In genomic region chr3:59451041-59451763, GRCh38 we compare ENCODE assay signal across 8 cellular contexts.
A peak's percentile ranks its signal among the peaks of the same experiment; 100 is the strongest.
DNase-seq lines count a peak whose midpoint lies in the region; ATAC-seq and TF ChIP-seq lines count a peak whose summit lies in the region.

No MANE protein-coding gene starts in this region.

- TF ChIP-seq CTCF in ascending aorta (IDR thresholded peaks at IDR 0.05) (no peak), vagina (IDR thresholded peaks at IDR 0.05) (no peak)

- no peaks in the 10 kb centered on the region for H3K4me1 ChIP-seq in ascending aorta
- H3K4me1 ChIP-seq in vagina: no peaks in the 10 kb centered on the region

- peak; percentile 96 for ATAC-seq in GM18502 (IDR thresholded peaks at IDR 0.05; ENCODE audit: poor library complexity, unreplicated experiment)
- ATAC-seq in HG02571 (IDR thresholded peaks at IDR 0.05; ENCODE audit: unreplicated experiment): peak; percentile 94
- ATAC-seq in natural killer cell treated with Interleukin-12 subunit alpha and Interleukin-12 subunit beta and Interleukin-15 and Interleukin-18, amount 100 ng/mL, for 72 hours: peak; percentile 94 to 97

- H3K27ac Mint-ChIP-seq in activated T-helper 1 cell treated with anti-CD3 and anti-CD28 coated beads, Interleukin-12 subunit alpha, Interleukin-12 subunit beta, Interleukin-2, Interleukin-4 antibody, amounts not matched to agents 30 ng/mL and 10 ng/mL and 1 ng/mL, durations not matched to agents 14 hours and 24 hours and 36 hours: peak overlapping the region; percentile 97
- H3K27ac Mint-ChIP-seq in natural killer cell treated with Interleukin-12 subunit alpha and Interleukin-12 subunit beta and Interleukin-15 and Interleukin-18, amount 100 ng/mL, for 72 hours: peak overlapping the region; percentile 86

- DNase-seq in NCI-H2107 (lab: John Stamatoyannopoulos, UW) (peak; percentile 50), ascending aorta (ENCODE audit: low spot score in 2 of 2) (no peak), vagina (ENCODE audit: extremely low spot score in 2 of 2) (no peak), AG08396 (ENCODE audit: low spot score) (no peak)
- DNase-seq in activated T-helper 1 cell treated with anti-CD3 and anti-CD28 coated beads, Interleukin-12 subunit alpha, Interleukin-12 subunit beta, Interleukin-2, Interleukin-4 antibody, amounts not matched to agents 30 ng/mL and 10 ng/mL and 1 ng/mL, durations not matched to agents 14 hours and 24 hours and 36 hours (ENCODE audit: low spot score): peak; percentile 74
- peak; percentile 75 for DNase-seq in natural killer cell treated with Interleukin-12 subunit alpha and Interleukin-12 subunit beta and Interleukin-15 and Interleukin-18, amount 100 ng/mL, for 72 hours (ENCODE audit: low spot score)

- H3K36me3 ChIP-seq in ascending aorta: no peaks in the 10 kb centered on the region
- no peaks in the 10 kb centered on the region for H3K36me3 ChIP-seq in vagina

- TF ChIP-seq POLR2A in vagina (IDR thresholded peaks at IDR 0.05): no peak

- H3K27ac ChIP-seq in ascending aorta (no peak overlapping the region), vagina (no peak overlapping the region)

- H3K4me3 ChIP-seq in ascending aorta: no peak overlapping the region
- no peak overlapping the region for H3K4me3 ChIP-seq in vagina

- H3K27me3 Mint-ChIP-seq in activated T-helper 1 cell treated with anti-CD3 and anti-CD28 coated beads, Interleukin-12 subunit alpha, Interleukin-12 subunit beta, Interleukin-2, Interleukin-4 antibody, amounts not matched to agents 30 ng/mL and 10 ng/mL and 1 ng/mL, durations not matched to agents 14 hours and 24 hours and 36 hours (ENCODE audit: insufficient read depth): no peaks in the 10 kb centered on the region
- peaks cover 0 to 3% of the 10 kb centered on the region in 2 donors for H3K27me3 Mint-ChIP-seq in natural killer cell treated with Interleukin-12 subunit alpha and Interleukin-12 subunit beta and Interleukin-15 and Interleukin-18, amount 100 ng/mL, for 72 hours

- intact Hi-C loops in activated T-helper 1 cell treated with anti-CD3 and anti-CD28 coated beads, Interleukin-12 subunit alpha, Interleukin-12 subunit beta, Interleukin-2, Interleukin-4 antibody, amounts not matched to agents 30 ng/mL and 10 ng/mL and 1 ng/mL, durations not matched to agents 14 hours and 24 hours and 36 hours (cut with micrococcal nuclease): loop anchor here (1.0 to 10.0 kb wide), 20 partner anchors 19 to 634 kb away; no protein-coding TSS in a partner anchor
- intact Hi-C loops in ascending aorta (cut with DNase I): no loop called here
- intact Hi-C loops in vagina (cut with DNase I): no loop called here

- peak overlapping the region; percentile 65 for H3K4me3 Mint-ChIP-seq in activated T-helper 1 cell treated with anti-CD3 and anti-CD28 coated beads, Interleukin-12 subunit alpha, Interleukin-12 subunit beta, Interleukin-2, Interleukin-4 antibody, amounts not matched to agents 30 ng/mL and 10 ng/mL and 1 ng/mL, durations not matched to agents 14 hours and 24 hours and 36 hours
- peak overlapping the region; percentile 79 for H3K4me3 Mint-ChIP-seq in natural killer cell treated with Interleukin-12 subunit alpha and Interleukin-12 subunit beta and Interleukin-15 and Interleukin-18, amount 100 ng/mL, for 72 hours

- H3K4me1 Mint-ChIP-seq in activated T-helper 1 cell treated with anti-CD3 and anti-CD28 coated beads, Interleukin-12 subunit alpha, Interleukin-12 subunit beta, Interleukin-2, Interleukin-4 antibody, amounts not matched to agents 30 ng/mL and 10 ng/mL and 1 ng/mL, durations not matched to agents 14 hours and 24 hours and 36 hours (ENCODE audit: low read depth): peaks cover 81% of the 10 kb centered on the region
- peaks cover 52 to 64% of the 10 kb centered on the region in 2 donors for H3K4me1 Mint-ChIP-seq in natural killer cell treated with Interleukin-12 subunit alpha and Interleukin-12 subunit beta and Interleukin-15 and Interleukin-18, amount 100 ng/mL, for 72 hours (ENCODE audit: low read depth in 2 of 2)

- H3K27me3 ChIP-seq in ascending aorta (no peaks in the 10 kb centered on the region), vagina (no peaks in the 10 kb centered on the region)

- H3K9me3 ChIP-seq in ascending aorta (no peaks in the 10 kb centered on the region), vagina (no peaks in the 10 kb centered on the region)

- H3K36me3 Mint-ChIP-seq in activated T-helper 1 cell treated with anti-CD3 and anti-CD28 coated beads, Interleukin-12 subunit alpha, Interleukin-12 subunit beta, Interleukin-2, Interleukin-4 antibody, amounts not matched to agents 30 ng/mL and 10 ng/mL and 1 ng/mL, durations not matched to agents 14 hours and 24 hours and 36 hours (ENCODE audit: low read depth): peaks cover 8% of the 10 kb centered on the region
- peaks cover 14% of the 10 kb centered on the region for H3K36me3 Mint-ChIP-seq in natural killer cell treated with Interleukin-12 subunit alpha and Interleukin-12 subunit beta and Interleukin-15 and Interleukin-18, amount 100 ng/mL, for 72 hours

- H3K9me3 Mint-ChIP-seq in activated T-helper 1 cell treated with anti-CD3 and anti-CD28 coated beads, Interleukin-12 subunit alpha, Interleukin-12 subunit beta, Interleukin-2, Interleukin-4 antibody, amounts not matched to agents 30 ng/mL and 10 ng/mL and 1 ng/mL, durations not matched to agents 14 hours and 24 hours and 36 hours: peaks cover 13% of the 10 kb centered on the region
- peaks cover 4% of the 10 kb centered on the region for H3K9me3 Mint-ChIP-seq in natural killer cell treated with Interleukin-12 subunit alpha and Interleukin-12 subunit beta and Interleukin-15 and Interleukin-18, amount 100 ng/mL, for 72 hours

Comparison
In these comparisons a context has a peak if more than half of its experiments do, and no peak if none do; other contexts are left out.
1. DNase-seq: peak in NCI-H2107 (single experiment), activated T-helper 1 cell treated with anti-CD3 and anti-CD28 coated beads, Interleukin-12 subunit alpha, Interleukin-12 subunit beta, Interleukin-2, Interleukin-4 antibody, amounts not matched to agents 30 ng/mL and 10 ng/mL and 1 ng/mL, durations not matched to agents 14 hours and 24 hours and 36 hours (single experiment) and natural killer cell treated with Interleukin-12 subunit alpha and Interleukin-12 subunit beta and Interleukin-15 and Interleukin-18, amount 100 ng/mL, for 72 hours (single experiment); none in ascending aorta (0 of 2), vagina (0 of 2) and AG08396 (single experiment).
2. Peak in every context shown above with its lines, with median percentiles within 50 percentile points of each other: ATAC-seq.